ENCODE assay signal across 14 cellular contexts in the genomic region with DNA sequence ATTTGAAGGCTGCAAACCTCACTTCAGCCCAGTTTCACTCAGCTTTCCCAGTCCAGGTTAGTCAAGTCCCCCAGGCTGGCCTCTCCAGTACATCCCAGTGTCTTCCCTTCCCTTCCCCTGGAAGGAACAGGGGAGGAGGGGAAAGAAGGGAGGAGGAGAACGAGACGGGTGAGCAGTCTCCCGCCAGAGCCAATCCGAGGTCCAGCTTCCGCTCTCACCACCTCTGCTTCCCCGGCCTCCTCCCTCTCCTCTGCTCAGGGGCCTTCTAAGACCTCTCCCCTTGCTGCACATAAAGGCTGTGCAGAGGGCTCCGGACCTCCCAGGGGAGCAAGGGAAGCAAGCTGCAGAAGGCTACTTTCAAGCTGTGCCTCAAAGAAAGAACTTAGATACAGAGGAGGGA. TPM values are rescaled to one million over a fixed set of nuclear protein-coding genes. Genes with fewer than 3 reads are reported as not detected.
DNase-seq lines count a peak whose midpoint lies in the region; ATAC-seq, FAIRE-seq and TF ChIP-seq lines count a peak whose summit lies in the region.
"Had no signal": no experiment of that assay in that cellular context is flagged by ENCODE, and none has a peak within 500 bp of the region (broad histone marks: within the 10 kb centered on the region; RNA-seq: fewer than 3 reads in every experiment).

No MANE protein-coding gene starts in this region.

- no peaks in the 10 kb centered on the region for H3K36me3 ChIP-seq in HepG2 (replicated peaks in 1 of 2; ENCODE audit: control insufficient read depth in 1 of 2, insufficient read depth in 2 of 2, low read length in 2 of 2)
- H3K36me3 ChIP-seq in right lobe of liver, result no peaks in the 10 kb centered on the region
- H3K36me3 ChIP-seq: transverse colon had no signal

- POLR2A ChIA-PET in HepG2 (lab: Yijun Ruan, JAX), result interaction anchor here (1.3 to 1.4 kb wide), 2 partner anchors 8 to 11 kb away, joined by 4 to 6 read pairs; a partner anchor contains a TSS

- peaks cover 53% of the 10 kb centered on the region for H3K4me1 ChIP-seq in HepG2 (ENCODE audit: insufficient read depth, low read length)
- peaks cover 0 to 14% (median 2%) of the 10 kb centered on the region in 4 donors for H3K4me1 ChIP-seq in right lobe of liver

- ATAC-seq in HepG2 (peak; percentile 8; the same call in 1 of the 3 replicates), right lobe of liver (no peak)
- ATAC-seq in activated CD8-positive, alpha-beta memory T cell treated with anti-CD3 and anti-CD28 coated beads, Interleukin-2, amount 10 ng/mL, durations not matched to agents 7 days and 5 days, result no peak
- ATAC-seq: mucosa of descending colon had no signal

- H3K27ac ChIP-seq in HepG2 (ENCODE audit: extremely low read length, insufficient read depth, low read length), result no peak overlapping the region
- H3K27ac ChIP-seq in right lobe of liver, result no peak overlapping the region
- H3K27ac ChIP-seq: GM23248, parathyroid adenoma, skin epidermis, transverse colon had no signal

- no peak overlapping the region for H3K4me3 Mint-ChIP-seq in activated CD8-positive, alpha-beta memory T cell treated with anti-CD3 and anti-CD28 coated beads, Interleukin-2, amount 10 ng/mL, durations not matched to agents 7 days and 5 days

- FAIRE-seq in HepG2 (lab: Jason Lieb, UNC), result no peak

- intact Hi-C loops in HepG2 (cut with micrococcal nuclease; ENCODE audit: unreplicated experiment), result loop anchor here (10.0 kb wide), 1 partner anchor 1405 kb away; no protein-coding TSS in a partner anchor
- intact Hi-C loops in right lobe of liver (cut with DNase I), result no loop called here

- H3K9me3 ChIP-seq in HepG2 (ENCODE audit: low read length) (no peaks in the 10 kb centered on the region), right lobe of liver (no peaks in the 10 kb centered on the region)
- H3K9me3 ChIP-seq: mucosa of descending colon, transverse colon had no signal

- CTCF ChIA-PET in HepG2 (lab: Yijun Ruan, JAX; ENCODE audit: low intra/inter-chr PET ratio, low total read pairs), result no interaction called here
- CTCF ChIA-PET in activated CD8-positive, alpha-beta memory T cell treated with anti-CD3 and anti-CD28 coated beads, Interleukin-2, amount 10 ng/mL, durations not matched to agents 7 days and 5 days (lab: Charles Lee), result interaction anchor here (0.7 to 7.8 kb wide), 6 partner anchors 11 to 91 kb away, joined by 3 to 66 read pairs (median 12); a partner anchor contains a TSS

- no TSS peak for BruUV-seq in HepG2 (replicated peaks; lab: Mats Ljungman, UMichigan)

- no peak overlapping the region; the same call in 1 of the 2 replicates for H3K4me2 ChIP-seq in HepG2 (ENCODE audit: low read depth, low read length)

- TF ChIP-seq POLR2A in HepG2 (IDR thresholded peaks at IDR 0.05; ENCODE audit: insufficient read depth in 1 of 2, low read depth in 2 of 2, low read length in 2 of 2), result no peak
- TF ChIP-seq POLR2A in right lobe of liver (IDR thresholded peaks at IDR 0.05), result no peak

- TF ChIP-seq RAD21 in HepG2 (CRISPR knock-in tag; IDR thresholded peaks at IDR 0.05), result no peak

- H3K27ac Mint-ChIP-seq in activated CD8-positive, alpha-beta memory T cell treated with anti-CD3 and anti-CD28 coated beads, Interleukin-2, amount 10 ng/mL, durations not matched to agents 7 days and 5 days, result no peak overlapping the region

- H2AFZ ChIP-seq in HepG2 (ENCODE audit: low read length), result no peak overlapping the region
- H2AFZ ChIP-seq: GM23248, parathyroid adenoma had no signal

- H3K79me2 ChIP-seq in HepG2 (ENCODE audit: insufficient read depth, low read length), result no peaks in the 10 kb centered on the region
- H3K79me2 ChIP-seq: parathyroid adenoma had no signal

- no peak overlapping the region for H3K9ac ChIP-seq in HepG2 (ENCODE audit: insufficient read depth, low read depth, low read length)
- H3K9ac ChIP-seq: GM23248, parathyroid adenoma had no signal

- H3K9me3 Mint-ChIP-seq in activated CD8-positive, alpha-beta memory T cell treated with anti-CD3 and anti-CD28 coated beads, Interleukin-2, amount 10 ng/mL, durations not matched to agents 7 days and 5 days (ENCODE audit: low read depth), result no peaks in the 10 kb centered on the region

- in situ Hi-C loops in HepG2 (cut with HindIII; ENCODE audit: extremely low pct_ligation_motif_present, low pct_unique_long_range_greater_than_20kb), result no loop called here

- H3K36me3 Mint-ChIP-seq in activated CD8-positive, alpha-beta memory T cell treated with anti-CD3 and anti-CD28 coated beads, Interleukin-2, amount 10 ng/mL, durations not matched to agents 7 days and 5 days, result no peaks in the 10 kb centered on the region

- no peaks in the 10 kb centered on the region for H4K20me1 ChIP-seq in HepG2 (ENCODE audit: insufficient read depth, low read length)

- TF ChIP-seq EP300 in HepG2 (IDR thresholded peaks at IDR 0.05; ENCODE audit: low read depth in 2 of 2, low read length in 2 of 2) (no peak), HepG2 (CRISPR knock-in tag; IDR thresholded peaks at IDR 0.05; ENCODE audit: borderline replicate concordance) (no peak)

- peaks cover 25% of the 10 kb centered on the region for H3K4me1 Mint-ChIP-seq in activated CD8-positive, alpha-beta memory T cell treated with anti-CD3 and anti-CD28 coated beads, Interleukin-2, amount 10 ng/mL, durations not matched to agents 7 days and 5 days

- peaks cover 41% of the 10 kb centered on the region for H3K27me3 Mint-ChIP-seq in activated CD8-positive, alpha-beta memory T cell treated with anti-CD3 and anti-CD28 coated beads, Interleukin-2, amount 10 ng/mL, durations not matched to agents 7 days and 5 days

- no peak for DNase-seq in HepG2 (ENCODE audit: low spot score)
- DNase-seq in right lobe of liver, result no peak
- peak; percentile 88 for DNase-seq in islet precursor cell
- DNase-seq in 8988T, result no peak
- DNase-seq in activated CD8-positive, alpha-beta memory T cell treated with anti-CD3 and anti-CD28 coated beads, Interleukin-2, amount 10 ng/mL, durations not matched to agents 7 days and 5 days, result no peak
- DNase-seq in DMS153 treated with DMSO at 0.1 percent for 48 hours (lab: John Stamatoyannopoulos, UW; ENCODE audit: unreplicated experiment), result no peak
- DNase-seq: activated T-cell treated with anti-CD3 and anti-CD28 coated beads for 4 hours; effector memory CD4-positive, alpha-beta T cell; GM23248; hippocampal formation; mucosa of descending colon; transverse colon had no signal

- TF ChIP-seq CTCF in HepG2 (CRISPR knock-in tag; IDR thresholded peaks at IDR 0.05) (no peak), right lobe of liver (IDR thresholded peaks at IDR 0.05) (no peak)

- WGBS in HepG2 (ENCODE audit: low lambda C conversion rate), result 19% methylated on average over 7 of the region's 7 CpGs
- 45% methylated on average over 4 of the region's 7 CpGs for WGBS in right lobe of liver (ENCODE audit: insufficient coverage, low coverage, low lambda C conversion rate, missing lambda C conversion rate)

- H3K27me3 ChIP-seq in HepG2 (ENCODE audit: control insufficient read depth in 1 of 2, insufficient read depth in 2 of 2, low read length in 2 of 2) (peaks cover 14 to 64% of the 10 kb centered on the region in 2 experiments), right lobe of liver (peaks cover 0 to 8% of the 10 kb centered on the region in 2 donors)

- no peak overlapping the region for H3K4me3 ChIP-seq in HepG2 (replicated peaks in 1 of 3; ENCODE audit: insufficient read depth in 1 of 3, low read depth in 2 of 3, low read length in 3 of 3)
- H3K4me3 ChIP-seq in right lobe of liver, result no peak overlapping the region
- H3K4me3 ChIP-seq: GM23248, mucosa of descending colon, skin epidermis, transverse colon had no signal

RNA-seq across cellular contexts. Expression of a gene that starts 4.1 kb away (rescaled TPM):
- not detected in 2 replicates for total RNA-seq in HepG2 (2016; rRNA removed; fragmentation: Illumina TruSeq; extraction: Trizol)
- 0.18 TPM in 1 of 2 replicates, not detected in the other for total RNA-seq in HepG2 (2016; cell fraction: cytosol; rRNA removed; fragmentation: Illumina TruSeq; extraction: Trizol; ENCODE audit: low read depth)
- 0.04 TPM in 1 of 2 replicates, not detected in the other for total RNA-seq in HepG2 (2016; cell fraction: insoluble cytoplasmic fraction; rRNA removed; fragmentation: Illumina TruSeq; extraction: Trizol)
- not detected in 2 replicates for total RNA-seq in HepG2 (2016; cell fraction: membrane; rRNA removed; fragmentation: Illumina TruSeq; extraction: Trizol)
- total RNA-seq in HepG2 (2016; cell fraction: nucleus; rRNA removed; fragmentation: Illumina TruSeq; extraction: Trizol), result 0.13 TPM in 1 of 2 replicates, not detected in the other
- 0.24 and 0.39 TPM in 2 replicates for polyA plus RNA-seq in HepG2 (2011; rRNA removed)
- 0.13 and 0.15 TPM in 2 replicates for polyA plus RNA-seq in HepG2 (2011; cell fraction: cytosol; rRNA removed)
- 2.9 and 3.2 TPM in 2 replicates for polyA plus RNA-seq in HepG2 (2011; cell fraction: nucleus; rRNA removed)
- 0.51 and 0.72 TPM in 2 replicates for polyA plus RNA-seq in HepG2 (2012)
- polyA plus RNA-seq in HepG2 (2016; cell fraction: cytosol; fragmentation: Illumina TruSeq; extraction: Trizol; ENCODE audit: low read depth), result not detected in 2 replicates
- polyA plus RNA-seq in HepG2 (2016; cell fraction: insoluble cytoplasmic fraction; fragmentation: Illumina TruSeq; extraction: Trizol; ENCODE audit: low read depth), result not detected in 2 replicates
- polyA plus RNA-seq in HepG2 (2016; cell fraction: membrane; fragmentation: Illumina TruSeq; extraction: Trizol; ENCODE audit: low read depth), result not detected in 2 replicates
- polyA plus RNA-seq in HepG2 (2016; cell fraction: nucleus; fragmentation: Illumina TruSeq; extraction: Trizol; ENCODE audit: insufficient read depth, low read depth), result 0.12 and 0.88 TPM in 2 replicates
- polyA minus RNA-seq in HepG2 (2011; rRNA and poly(A)+ RNA removed; ENCODE audit: low replicate concordance), result 0.08 TPM in 1 of 2 replicates, not detected in the other
- not detected in 2 replicates for polyA minus RNA-seq in HepG2 (2011; cell fraction: cytosol; rRNA and poly(A)+ RNA removed)
- 0.25 and 0.26 TPM in 2 replicates for polyA minus RNA-seq in HepG2 (2011; cell fraction: nucleus; rRNA and poly(A)+ RNA removed)
- under 1 TPM in 1 of 6 experiments, not detected in 5; 0.40 TPM for total RNA-seq in right lobe of liver
- total RNA-seq in activated CD8-positive, alpha-beta memory T cell treated with anti-CD3 and anti-CD28 coated beads, Interleukin-2, amount 10 ng/mL, durations not matched to agents 7 days and 5 days, result 1 to 10 TPM; 2.3 to 3.4 TPM
- total RNA-seq: GM23248 had no signal

RNA-seq across cellular contexts. Expression of a gene that starts 8.0 kb away (rescaled TPM):
- total RNA-seq in HepG2 (2016; rRNA removed; fragmentation: Illumina TruSeq; extraction: Trizol) (7.2 and 16.7 TPM in 2 replicates), right lobe of liver (10 to 100 TPM; 22.3 to 33.8 (median 26.8) TPM)
- 1.1 and 2.0 TPM in 2 replicates for total RNA-seq in HepG2 (2016; cell fraction: cytosol; rRNA removed; fragmentation: Illumina TruSeq; extraction: Trizol; ENCODE audit: low read depth)
- 7.2 and 16.4 TPM in 2 replicates for total RNA-seq in HepG2 (2016; cell fraction: insoluble cytoplasmic fraction; rRNA removed; fragmentation: Illumina TruSeq; extraction: Trizol)
- 3.4 and 3.7 TPM in 2 replicates for total RNA-seq in HepG2 (2016; cell fraction: membrane; rRNA removed; fragmentation: Illumina TruSeq; extraction: Trizol)
- 12.9 and 13.9 TPM in 2 replicates for total RNA-seq in HepG2 (2016; cell fraction: nucleus; rRNA removed; fragmentation: Illumina TruSeq; extraction: Trizol)
- polyA plus RNA-seq in HepG2 (2011; rRNA removed), result 6.6 and 6.9 TPM in 2 replicates
- polyA plus RNA-seq in HepG2 (2011; cell fraction: cytosol; rRNA removed), result 3.9 and 9.1 TPM in 2 replicates
- 20.5 and 25.6 TPM in 2 replicates for polyA plus RNA-seq in HepG2 (2011; cell fraction: nucleus; rRNA removed)
- 4.2 and 4.4 TPM in 2 replicates for polyA plus RNA-seq in HepG2 (2012)
- 1.5 and 1.9 TPM in 2 replicates for polyA plus RNA-seq in HepG2 (2016; cell fraction: cytosol; fragmentation: Illumina TruSeq; extraction: Trizol; ENCODE audit: low read depth)
- 5.2 and 6.7 TPM in 2 replicates for polyA plus RNA-seq in HepG2 (2016; cell fraction: insoluble cytoplasmic fraction; fragmentation: Illumina TruSeq; extraction: Trizol; ENCODE audit: low read depth)
- 2.6 and 2.9 TPM in 2 replicates for polyA plus RNA-seq in HepG2 (2016; cell fraction: membrane; fragmentation: Illumina TruSeq; extraction: Trizol; ENCODE audit: low read depth)
- 23.3 and 23.7 TPM in 2 replicates for polyA plus RNA-seq in HepG2 (2016; cell fraction: nucleus; fragmentation: Illumina TruSeq; extraction: Trizol; ENCODE audit: insufficient read depth, low read depth)
- polyA minus RNA-seq in HepG2 (2011; rRNA and poly(A)+ RNA removed; ENCODE audit: low replicate concordance), result 34.8 and 52.5 TPM in 2 replicates
- 7.6 and 11.1 TPM in 2 replicates for polyA minus RNA-seq in HepG2 (2011; cell fraction: cytosol; rRNA and poly(A)+ RNA removed)
- 13.7 and 16.2 TPM in 2 replicates for polyA minus RNA-seq in HepG2 (2011; cell fraction: nucleus; rRNA and poly(A)+ RNA removed)
- total RNA-seq in activated CD8-positive, alpha-beta memory T cell treated with anti-CD3 and anti-CD28 coated beads, Interleukin-2, amount 10 ng/mL, durations not matched to agents 7 days and 5 days, result 10 to 100 TPM; 50.3 to 52.4 TPM

RNA-seq across cellular contexts. Expression of a gene that starts 28.1 kb away (rescaled TPM):
- total RNA-seq in HepG2 (2016; rRNA removed; fragmentation: Illumina TruSeq; extraction: Trizol) (not detected in 2 replicates), right lobe of liver (1 to 10 TPM in 5 of 6 experiments, under 1 TPM in 1; 0.53 to 1.2 (median 1.2) TPM)
- not detected in 2 replicates for total RNA-seq in HepG2 (2016; cell fraction: cytosol; rRNA removed; fragmentation: Illumina TruSeq; extraction: Trizol; ENCODE audit: low read depth)
- 0.11 TPM in 1 of 2 replicates, not detected in the other for total RNA-seq in HepG2 (2016; cell fraction: insoluble cytoplasmic fraction; rRNA removed; fragmentation: Illumina TruSeq; extraction: Trizol)
- not detected in 2 replicates for total RNA-seq in HepG2 (2016; cell fraction: membrane; rRNA removed; fragmentation: Illumina TruSeq; extraction: Trizol)
- 0.28 TPM in 1 of 2 replicates, not detected in the other for total RNA-seq in HepG2 (2016; cell fraction: nucleus; rRNA removed; fragmentation: Illumina TruSeq; extraction: Trizol)
- polyA plus RNA-seq in HepG2 (2011; rRNA removed), result 0.50 and 0.51 TPM in 2 replicates
- 0.11 and 0.27 TPM in 2 replicates for polyA plus RNA-seq in HepG2 (2011; cell fraction: cytosol; rRNA removed)
- 4.2 and 4.6 TPM in 2 replicates for polyA plus RNA-seq in HepG2 (2011; cell fraction: nucleus; rRNA removed)
- polyA plus RNA-seq in HepG2 (2012), result 0.56 and 1.0 TPM in 2 replicates
- not detected in 2 replicates for polyA plus RNA-seq in HepG2 (2016; cell fraction: cytosol; fragmentation: Illumina TruSeq; extraction: Trizol; ENCODE audit: low read depth)
- not detected in 2 replicates for polyA plus RNA-seq in HepG2 (2016; cell fraction: insoluble cytoplasmic fraction; fragmentation: Illumina TruSeq; extraction: Trizol; ENCODE audit: low read depth)
- not detected in 2 replicates for polyA plus RNA-seq in HepG2 (2016; cell fraction: membrane; fragmentation: Illumina TruSeq; extraction: Trizol; ENCODE audit: low read depth)
- 0.38 and 0.67 TPM in 2 replicates for polyA plus RNA-seq in HepG2 (2016; cell fraction: nucleus; fragmentation: Illumina TruSeq; extraction: Trizol; ENCODE audit: insufficient read depth, low read depth)
- polyA minus RNA-seq in HepG2 (2011; rRNA and poly(A)+ RNA removed; ENCODE audit: low replicate concordance), result 0.48 and 3.4 TPM in 2 replicates
- not detected in 2 replicates for polyA minus RNA-seq in HepG2 (2011; cell fraction: cytosol; rRNA and poly(A)+ RNA removed)
- polyA minus RNA-seq in HepG2 (2011; cell fraction: nucleus; rRNA and poly(A)+ RNA removed), result 0.25 and 0.52 TPM in 2 replicates
- total RNA-seq in activated CD8-positive, alpha-beta memory T cell treated with anti-CD3 and anti-CD28 coated beads, Interleukin-2, amount 10 ng/mL, durations not matched to agents 7 days and 5 days, result 1 to 10 TPM; 3.9 to 5.3 TPM

RNA-seq across cellular contexts. Expression of a gene that starts 29.4 kb away (rescaled TPM):
- 3.7 and 4.8 TPM in 2 replicates for total RNA-seq in HepG2 (2016; rRNA removed; fragmentation: Illumina TruSeq; extraction: Trizol)
- 2.6 and 2.9 TPM in 2 replicates for total RNA-seq in HepG2 (2016; cell fraction: cytosol; rRNA removed; fragmentation: Illumina TruSeq; extraction: Trizol; ENCODE audit: low read depth)
- total RNA-seq in HepG2 (2016; cell fraction: insoluble cytoplasmic fraction; rRNA removed; fragmentation: Illumina TruSeq; extraction: Trizol), result 4.2 and 4.4 TPM in 2 replicates
- 3.6 and 5.1 TPM in 2 replicates for total RNA-seq in HepG2 (2016; cell fraction: membrane; rRNA removed; fragmentation: Illumina TruSeq; extraction: Trizol)
- 3.2 and 5.3 TPM in 2 replicates for total RNA-seq in HepG2 (2016; cell fraction: nucleus; rRNA removed; fragmentation: Illumina TruSeq; extraction: Trizol)
- 7.5 and 10.1 TPM in 2 replicates for polyA plus RNA-seq in HepG2 (2011; rRNA removed)
- polyA plus RNA-seq in HepG2 (2011; cell fraction: cytosol; rRNA removed), result 5.8 and 10.0 TPM in 2 replicates
- 17.6 and 19.9 TPM in 2 replicates for polyA plus RNA-seq in HepG2 (2011; cell fraction: nucleus; rRNA removed)
- polyA plus RNA-seq in HepG2 (2012), result 4.8 and 5.0 TPM in 2 replicates
- 3.9 and 4.8 TPM in 2 replicates for polyA plus RNA-seq in HepG2 (2016; cell fraction: cytosol; fragmentation: Illumina TruSeq; extraction: Trizol; ENCODE audit: low read depth)
- 7.8 and 8.1 TPM in 2 replicates for polyA plus RNA-seq in HepG2 (2016; cell fraction: insoluble cytoplasmic fraction; fragmentation: Illumina TruSeq; extraction: Trizol; ENCODE audit: low read depth)
- polyA plus RNA-seq in HepG2 (2016; cell fraction: membrane; fragmentation: Illumina TruSeq; extraction: Trizol; ENCODE audit: low read depth), result 5.6 and 8.0 TPM in 2 replicates
- polyA plus RNA-seq in HepG2 (2016; cell fraction: nucleus; fragmentation: Illumina TruSeq; extraction: Trizol; ENCODE audit: insufficient read depth, low read depth), result 5.7 and 8.2 TPM in 2 replicates
- polyA minus RNA-seq in HepG2 (2011; rRNA and poly(A)+ RNA removed; ENCODE audit: low replicate concordance), result 0.65 and 23.1 TPM in 2 replicates
- 8.4 and 12.0 TPM in 2 replicates for polyA minus RNA-seq in HepG2 (2011; cell fraction: cytosol; rRNA and poly(A)+ RNA removed)
- 5.0 and 6.3 TPM in 2 replicates for polyA minus RNA-seq in HepG2 (2011; cell fraction: nucleus; rRNA and poly(A)+ RNA removed)
- total RNA-seq in right lobe of liver, result 1 to 10 TPM; 2.4 to 9.2 (median 5.0) TPM
- 10 to 100 TPM in 1 of 2 experiments, 1 to 10 TPM in 1; 6.4 to 10.8 TPM for total RNA-seq in activated CD8-positive, alpha-beta memory T cell treated with anti-CD3 and anti-CD28 coated beads, Interleukin-2, amount 10 ng/mL, durations not matched to agents 7 days and 5 days

RNA-seq across cellular contexts. Expression of a gene that starts 37.5 kb away (rescaled TPM):
- total RNA-seq in HepG2 (2016; rRNA removed; fragmentation: Illumina TruSeq; extraction: Trizol), result 21.3 and 22.6 TPM in 2 replicates
- total RNA-seq in HepG2 (2016; cell fraction: cytosol; rRNA removed; fragmentation: Illumina TruSeq; extraction: Trizol; ENCODE audit: low read depth), result 12.6 and 13.7 TPM in 2 replicates
- total RNA-seq in HepG2 (2016; cell fraction: insoluble cytoplasmic fraction; rRNA removed; fragmentation: Illumina TruSeq; extraction: Trizol), result 20.7 and 24.2 TPM in 2 replicates
- 11.2 and 14.0 TPM in 2 replicates for total RNA-seq in HepG2 (2016; cell fraction: membrane; rRNA removed; fragmentation: Illumina TruSeq; extraction: Trizol)
- 11.2 and 11.8 TPM in 2 replicates for total RNA-seq in HepG2 (2016; cell fraction: nucleus; rRNA removed; fragmentation: Illumina TruSeq; extraction: Trizol)
- polyA plus RNA-seq in HepG2 (2011; rRNA removed), result 16.4 and 17.3 TPM in 2 replicates
- 19.6 and 22.3 TPM in 2 replicates for polyA plus RNA-seq in HepG2 (2011; cell fraction: cytosol; rRNA removed)
- 13.9 TPM in 2 replicates for polyA plus RNA-seq in HepG2 (2011; cell fraction: nucleus; rRNA removed)
- polyA plus RNA-seq in HepG2 (2012), result 12.1 and 12.5 TPM in 2 replicates
- polyA plus RNA-seq in HepG2 (2016; cell fraction: cytosol; fragmentation: Illumina TruSeq; extraction: Trizol; ENCODE audit: low read depth), result 8.2 and 9.4 TPM in 2 replicates
- 24.7 and 27.5 TPM in 2 replicates for polyA plus RNA-seq in HepG2 (2016; cell fraction: insoluble cytoplasmic fraction; fragmentation: Illumina TruSeq; extraction: Trizol; ENCODE audit: low read depth)
- polyA plus RNA-seq in HepG2 (2016; cell fraction: membrane; fragmentation: Illumina TruSeq; extraction: Trizol; ENCODE audit: low read depth), result 9.4 and 11.3 TPM in 2 replicates
- polyA plus RNA-seq in HepG2 (2016; cell fraction: nucleus; fragmentation: Illumina TruSeq; extraction: Trizol; ENCODE audit: insufficient read depth, low read depth), result 18.0 and 20.6 TPM in 2 replicates
- 36.0 and 75.6 TPM in 2 replicates for polyA minus RNA-seq in HepG2 (2011; rRNA and poly(A)+ RNA removed; ENCODE audit: low replicate concordance)
- 8.6 and 12.4 TPM in 2 replicates for polyA minus RNA-seq in HepG2 (2011; cell fraction: cytosol; rRNA and poly(A)+ RNA removed)
- polyA minus RNA-seq in HepG2 (2011; cell fraction: nucleus; rRNA and poly(A)+ RNA removed), result 7.0 and 11.7 TPM in 2 replicates
- 1 to 10 TPM; 5.0 to 9.6 (median 6.1) TPM for total RNA-seq in right lobe of liver
- total RNA-seq in activated CD8-positive, alpha-beta memory T cell treated with anti-CD3 and anti-CD28 coated beads, Interleukin-2, amount 10 ng/mL, durations not matched to agents 7 days and 5 days, result 10 to 100 TPM; 18.1 to 24.4 TPM
